ENCODE assay signal across 9 cellular contexts in genomic region chr2:85585781-85586105, GRCh38. TPM values are rescaled to one million over a fixed set of nuclear protein-coding genes. Genes with fewer than 3 reads are reported as not detected.
A peak's percentile ranks its signal among the peaks of the same experiment; 100 is the strongest.
DNase-seq lines count a peak whose midpoint lies in the region; ATAC-seq, FAIRE-seq and TF ChIP-seq lines count a peak whose summit lies in the region.
"Had no signal": no experiment of that assay in that cellular context is flagged by ENCODE, and none has a peak within 500 bp of the region (broad histone marks: within the 10 kb centered on the region; RNA-seq: fewer than 3 reads in every experiment).

No MANE protein-coding gene starts in this region.

- H3K4me1 ChIP-seq in A549: peaks cover 19% of the 10 kb centered on the region
- H3K4me1 ChIP-seq in mesodermal cell (ENCODE audit: control insufficient read depth, insufficient read depth, low read length, poor library complexity, severe bottlenecking): peaks cover 43% of the 10 kb centered on the region

- FAIRE-seq in A549 (lab: Jason Lieb, UNC): no peak

- DNase-seq in A549 (ENCODE audit: low read depth in 1 of 2, low spot score in 1 of 2): no peak
- DNase-seq in HCEC 1CT: peak; percentile 45
- DNase-seq in amniotic epithelial cell (ENCODE audit: low read depth): peak; percentile 59
- no peak for DNase-seq in mesothelial cell of epicardium (ENCODE audit: low spot score in 2 of 2, unreplicated experiment in 2 of 2)
- no peak for DNase-seq in putamen (ENCODE audit: low spot score)
- no peak for DNase-seq in NCI-H1417 (lab: John Stamatoyannopoulos, UW)
- DNase-seq: NCI-H187 had no signal

- H3K9me3 ChIP-seq in A549 (no peaks in the 10 kb centered on the region), mesodermal cell (ENCODE audit: control insufficient read depth, low read length) (no peaks in the 10 kb centered on the region)

- H3K4me3 Mint-ChIP-seq in mesothelial cell of epicardium: no peak overlapping the region

- TF ChIP-seq EP300 in A549 (IDR thresholded peaks at IDR 0.05): no peak

- peak overlapping the region; percentile 44 for H3K4me2 ChIP-seq in A549

- ATAC-seq in A549 (0 out of 6 replicates have a peak, but pooled peaks of 1 of the 2 experiments have one; percentile 6), GM19023 (IDR thresholded peaks at IDR 0.05; ENCODE audit: unreplicated experiment) (no peak)

- H3K36me3 ChIP-seq in mesodermal cell (ENCODE audit: control insufficient read depth, insufficient read depth, low read length): no peaks in the 10 kb centered on the region

- peaks cover 4% of the 10 kb centered on the region for H3K36me3 Mint-ChIP-seq in mesothelial cell of epicardium

- POLR2A ChIA-PET in A549 (lab: Yijun Ruan, JAX): interaction anchor here (1.2 kb wide), 1 partner anchor 10 kb away, joined by 8 read pairs; the partner anchor contains the start of gene RNF181

- TF ChIP-seq POLR2A in A549 (IDR thresholded peaks at IDR 0.05; ENCODE audit: low read length): no peak

- H3K27me3 Mint-ChIP-seq in mesothelial cell of epicardium (ENCODE audit: low read depth): no peaks in the 10 kb centered on the region

- TF ChIP-seq CTCF in A549 (IDR thresholded peaks at IDR 0.05) (no peak), mesothelial cell of epicardium (IDR thresholded peaks at IDR 0.05; ENCODE audit: unreplicated experiment) (no peak)

- no peak overlapping the region for H3K27ac Mint-ChIP-seq in mesothelial cell of epicardium

- CTCF ChIA-PET in A549 (lab: Yijun Ruan, JAX): interaction anchor here (0.6 to 1.3 kb wide), 5 partner anchors 8 to 96 kb away, joined by 3 to 5 read pairs (median 3); no protein-coding TSS in a partner anchor

- H3K27ac ChIP-seq in A549 (peak overlapping the region; percentile 68 to 83), mesodermal cell (ENCODE audit: low read depth, low read length, severe bottlenecking) (peak overlapping the region; percentile 85)

- TF ChIP-seq RAD21 in A549 (conservative IDR thresholded peaks at IDR 0.05 in 1 of 2, IDR thresholded peaks at IDR 0.05 in 1 of 2): no peak

- WGBS in A549 (ENCODE audit: missing lambda C conversion rate): 93% methylated on average over 1 of the region's 1 CpG
- WGBS in mesodermal cell (ENCODE audit: insufficient coverage in 2 of 2), 2 experiments: 86 to 88% methylated on average over 1 of the region's 1 CpG

- no peaks in the 10 kb centered on the region for H3K9me3 Mint-ChIP-seq in mesothelial cell of epicardium

- peaks cover 3% of the 10 kb centered on the region for H3K4me1 Mint-ChIP-seq in mesothelial cell of epicardium

- H3K4me3 ChIP-seq in A549 (no peak overlapping the region), mesodermal cell (ENCODE audit: extremely low read depth, insufficient read depth, low read length, poor library complexity, severe bottlenecking) (no peak overlapping the region)

TF ChIP-seq in A549, 52 proteins besides CTCF, POLR2A, EP300 and RAD21:
- TF ChIP-seq FOSL2 (IDR thresholded peaks at IDR 0.05): no peak
- peak; percentile 75 for TF ChIP-seq FOSL2 (CRISPR knock-in tag; IDR thresholded peaks at IDR 0.05)
- TF ChIP-seq HES2 (IDR thresholded peaks at IDR 0.05): no peak

RNA-seq across cellular contexts. Expression of gene VAMP5, which starts 1.5 kb away (rescaled TPM):
- polyA plus RNA-seq in A549 (2011; rRNA removed) (0.16 and 0.67 TPM in 2 replicates), A549 (2017; fragmentation: RNase III; extraction: RNeasy Plus Mini Kit Qiagen cat#74134 plus additional on column Dnase treatment) (not detected in 3 replicates)
- polyA plus RNA-seq in A549 (2012; cell fraction: cytosol; rRNA removed): 0.10 and 0.25 TPM in 2 replicates
- polyA plus RNA-seq in A549 (2012; cell fraction: nucleus; rRNA removed): 0.29 and 0.95 TPM in 2 replicates
- polyA minus RNA-seq in A549 (2011; rRNA and poly(A)+ RNA removed): 0.58 TPM in 1 of 2 replicates, not detected in the other
- 34.5 TPM for polyA plus RNA-seq in mesodermal cell (2013, experiment 1 of 2)
- polyA plus RNA-seq in mesodermal cell (2013, experiment 2 of 2): 25.4 TPM
- 2.5 to 3.7 TPM (median 3.4 TPM) in 3 replicates for total RNA-seq in mesothelial cell of epicardium

RNA-seq across cellular contexts. Expression of gene VAMP8, which starts 8.4 kb away (rescaled TPM):
- polyA plus RNA-seq in A549 (2011; rRNA removed): 38.3 and 41.1 TPM in 2 replicates
- polyA plus RNA-seq in A549 (2012; cell fraction: cytosol; rRNA removed): 21.5 and 24.5 TPM in 2 replicates
- polyA plus RNA-seq in A549 (2012; cell fraction: nucleus; rRNA removed): 5.7 and 12.5 TPM in 2 replicates
- 17.7 to 22.4 TPM (median 18.5 TPM) in 3 replicates for polyA plus RNA-seq in A549 (2017; fragmentation: RNase III; extraction: RNeasy Plus Mini Kit Qiagen cat#74134 plus additional on column Dnase treatment)
- polyA minus RNA-seq in A549 (2011; rRNA and poly(A)+ RNA removed): 8.3 and 8.7 TPM in 2 replicates
- polyA plus RNA-seq in mesodermal cell (2013, experiment 1 of 2): 30.9 TPM
- polyA plus RNA-seq in mesodermal cell (2013, experiment 2 of 2): 23.9 TPM
- total RNA-seq in mesothelial cell of epicardium: 51.0 to 55.7 TPM (median 55.5 TPM) in 3 replicates

RNA-seq across cellular contexts. Expression of gene RNF181, which starts 9.8 kb away (rescaled TPM):
- polyA plus RNA-seq in A549 (2011; rRNA removed) (287 and 366 TPM in 2 replicates), A549 (2017; fragmentation: RNase III; extraction: RNeasy Plus Mini Kit Qiagen cat#74134 plus additional on column Dnase treatment) (182 to 199 TPM (median 189 TPM) in 3 replicates)
- polyA plus RNA-seq in A549 (2012; cell fraction: cytosol; rRNA removed): 318 and 381 TPM in 2 replicates
- 260 and 338 TPM in 2 replicates for polyA plus RNA-seq in A549 (2012; cell fraction: nucleus; rRNA removed)
- polyA minus RNA-seq in A549 (2011; rRNA and poly(A)+ RNA removed): 111 and 217 TPM in 2 replicates
- polyA plus RNA-seq in mesodermal cell (2013, experiment 1 of 2): 178 TPM
- polyA plus RNA-seq in mesodermal cell (2013, experiment 2 of 2): 144 TPM
- 76.6 to 87.4 TPM (median 82.8 TPM) in 3 replicates for total RNA-seq in mesothelial cell of epicardium

RNA-seq across cellular contexts. Expression of gene TMEM150A, which starts 16.8 kb away (rescaled TPM):
- polyA plus RNA-seq in A549 (2011; rRNA removed) (8.5 and 14.0 TPM in 2 replicates), A549 (2017; fragmentation: RNase III; extraction: RNeasy Plus Mini Kit Qiagen cat#74134 plus additional on column Dnase treatment) (8.0 to 10.9 TPM (median 10.6 TPM) in 3 replicates)
- polyA plus RNA-seq in A549 (2012; cell fraction: cytosol; rRNA removed): 9.4 and 12.9 TPM in 2 replicates
- 34.4 and 36.3 TPM in 2 replicates for polyA plus RNA-seq in A549 (2012; cell fraction: nucleus; rRNA removed)
- polyA minus RNA-seq in A549 (2011; rRNA and poly(A)+ RNA removed): 7.4 and 11.9 TPM in 2 replicates
- 17.4 TPM for polyA plus RNA-seq in mesodermal cell (2013, experiment 1 of 2)
- 12.8 TPM for polyA plus RNA-seq in mesodermal cell (2013, experiment 2 of 2)
- total RNA-seq in mesothelial cell of epicardium: 13.5 to 15.2 TPM (median 14.4 TPM) in 3 replicates

RNA-seq across cellular contexts. Expression of gene GGCX, which starts 24.4 kb away (rescaled TPM):
- polyA plus RNA-seq in A549 (2011; rRNA removed): 39.0 and 49.6 TPM in 2 replicates
- polyA plus RNA-seq in A549 (2012; cell fraction: cytosol; rRNA removed): 49.1 and 53.4 TPM in 2 replicates
- polyA plus RNA-seq in A549 (2012; cell fraction: nucleus; rRNA removed): 69.5 and 77.4 TPM in 2 replicates
- 48.7 to 58.5 TPM (median 55.1 TPM) in 3 replicates for polyA plus RNA-seq in A549 (2017; fragmentation: RNase III; extraction: RNeasy Plus Mini Kit Qiagen cat#74134 plus additional on column Dnase treatment)
- 99.1 and 106 TPM in 2 replicates for polyA minus RNA-seq in A549 (2011; rRNA and poly(A)+ RNA removed)
- polyA plus RNA-seq in mesodermal cell (2013, experiment 1 of 2): 51.1 TPM
- polyA plus RNA-seq in mesodermal cell (2013, experiment 2 of 2): 39.2 TPM
- total RNA-seq in mesothelial cell of epicardium: 57.4 to 58.2 TPM (median 57.7 TPM) in 3 replicates

Comparison
In these comparisons a context has a peak if more than half of its experiments do, and no peak if none do; other contexts are left out.
1. DNase-seq: peak in HCEC 1CT (single experiment) and amniotic epithelial cell (single experiment); none in A549 (0 of 2), mesothelial cell of epicardium (0 of 2), putamen (single experiment) and NCI-H1417 (0 of 3).